Comparison of ENCODE assay signal across 9 cellular contexts in genomic region chr19:53991224-53992113, GRCh38. TPM values are rescaled to one million over a fixed set of nuclear protein-coding genes. Genes with fewer than 3 reads are reported as not detected.
A peak's percentile ranks its signal among the peaks of the same experiment; 100 is the strongest.
DNase-seq lines count a peak whose midpoint lies in the region; ATAC-seq and TF ChIP-seq lines count a peak whose summit lies in the region.
"Had no signal": no experiment of that assay in that cellular context is flagged by ENCODE, and none has a peak within 500 bp of the region (broad histone marks: within the 10 kb centered on the region; RNA-seq: fewer than 3 reads in every experiment).

Gene CACNG6 (plus strand): TSS chr19:53991637. CDS start chr19:53992878, 1,241 bp downstream.

- H3K4me1 Mint-ChIP-seq in CD4-positive, alpha-beta memory T cell: peaks cover 0 to 6% (median 2%) of the 10 kb centered on the region in 4 donors
- peaks cover 23% of the 10 kb centered on the region for H3K4me1 Mint-ChIP-seq in nephron progenitor cell
- no peaks in the 10 kb centered on the region for H3K4me1 Mint-ChIP-seq in T-helper 2 cell treated with Interferon-gamma antibody and Interleukin-4, amounts not matched to agents 5 μg/mL and 100 μg/mL, for 36 hours (ENCODE audit: low read depth)

- peak within 1 kb of the TSS in 6 of 8 donors; percentile 15 to 64 (median 41) for H3K4me3 Mint-ChIP-seq in CD4-positive, alpha-beta memory T cell
- H3K4me3 Mint-ChIP-seq in nephron progenitor cell: peak within 1 kb of the TSS; percentile 75
- no peak within 1 kb of the TSS for H3K4me3 Mint-ChIP-seq in T-helper 2 cell treated with Interferon-gamma antibody and Interleukin-4, amounts not matched to agents 5 μg/mL and 100 μg/mL, for 36 hours

- no peak within 1 kb of the TSS for H3K27ac Mint-ChIP-seq in CD4-positive, alpha-beta memory T cell
- no peak within 1 kb of the TSS for H3K27ac Mint-ChIP-seq in nephron progenitor cell
- no peak within 1 kb of the TSS for H3K27ac Mint-ChIP-seq in T-helper 2 cell treated with Interferon-gamma antibody and Interleukin-4, amounts not matched to agents 5 μg/mL and 100 μg/mL, for 36 hours

- H3K36me3 ChIP-seq in CD4-positive, alpha-beta memory T cell (ENCODE audit: insufficient read depth, low read length): no peaks in the 10 kb centered on the region
- H3K36me3 ChIP-seq: thyroid gland had no signal

- H3K27me3 Mint-ChIP-seq in CD4-positive, alpha-beta memory T cell: peaks cover 36 to 43% of the 10 kb centered on the region in 2 donors
- H3K27me3 Mint-ChIP-seq in nephron progenitor cell (ENCODE audit: low read depth, poor library complexity): peaks cover 40% of the 10 kb centered on the region
- peaks cover 24% of the 10 kb centered on the region for H3K27me3 Mint-ChIP-seq in T-helper 2 cell treated with Interferon-gamma antibody and Interleukin-4, amounts not matched to agents 5 μg/mL and 100 μg/mL, for 36 hours (ENCODE audit: low read depth)

- no peaks in the 10 kb centered on the region for H3K36me3 Mint-ChIP-seq in CD4-positive, alpha-beta memory T cell
- H3K36me3 Mint-ChIP-seq in nephron progenitor cell (ENCODE audit: low read depth): no peaks in the 10 kb centered on the region
- H3K36me3 Mint-ChIP-seq in T-helper 2 cell treated with Interferon-gamma antibody and Interleukin-4, amounts not matched to agents 5 μg/mL and 100 μg/mL, for 36 hours (ENCODE audit: low read depth): no peaks in the 10 kb centered on the region

- no peak within 1 kb of the TSS for H3K4me3 ChIP-seq in CD4-positive, alpha-beta memory T cell (ENCODE audit: low read length in 2 of 2)
- H3K4me3 ChIP-seq in dorsolateral prefrontal cortex: peak within 1 kb of the TSS in 42 of 59 donors; percentile 8 to 57 (median 42)
- H3K4me3 ChIP-seq: thyroid gland had no signal

- intact Hi-C loops in CD4-positive, alpha-beta memory T cell (cut with micrococcal nuclease): no loop called here
- intact Hi-C loops in dorsolateral prefrontal cortex (cut with DNase I): no loop called here

- H3K27me3 ChIP-seq in CD4-positive, alpha-beta memory T cell (ENCODE audit: insufficient read depth, low read length): peaks cover 11% of the 10 kb centered on the region
- peaks cover 0 to 33% (median 17%) of the 10 kb centered on the region in 45 donors for H3K27me3 ChIP-seq in dorsolateral prefrontal cortex

- no peaks in the 10 kb centered on the region for H3K9me3 ChIP-seq in CD4-positive, alpha-beta memory T cell (ENCODE audit: control insufficient read depth in 1 of 2, low read length in 2 of 2)
- H3K9me3 ChIP-seq: thyroid gland had no signal

- no peak within 1 kb of the TSS for H3K27ac ChIP-seq in CD4-positive, alpha-beta memory T cell (ENCODE audit: low read depth, low read length)
- peak within 1 kb of the TSS in 3 of 59 donors; percentile 35 to 51 (median 46) for H3K27ac ChIP-seq in dorsolateral prefrontal cortex
- H3K27ac ChIP-seq: thyroid gland had no signal

- ATAC-seq in GM18909 (IDR thresholded peaks at IDR 0.05; ENCODE audit: poor library complexity, unreplicated experiment): no peak
- ATAC-seq in HG03520 (IDR thresholded peaks at IDR 0.05; ENCODE audit: unreplicated experiment): no peak
- no peak for ATAC-seq in HG03342 (IDR thresholded peaks at IDR 0.05; ENCODE audit: unreplicated experiment)

- no peak for DNase-seq in CD4-positive, alpha-beta memory T cell
- DNase-seq in NAMALWA (ENCODE audit: low spot score) (peak; percentile 29), dorsolateral prefrontal cortex (no peak), nephron progenitor cell (peak; percentile 74)
- DNase-seq in T-helper 2 cell treated with Interferon-gamma antibody and Interleukin-4, amounts not matched to agents 5 μg/mL and 100 μg/mL, for 36 hours (ENCODE audit: low spot score): no peak
- DNase-seq: thyroid gland had no signal

- POLR2A ChIA-PET in CD4-positive, alpha-beta memory T cell (lab: Charles Lee; ENCODE audit: partially characterized antibody): no interaction called here

- TF ChIP-seq CTCF in dorsolateral prefrontal cortex (IDR thresholded peaks at IDR 0.05 in 54 of 56, conservative IDR thresholded peaks at IDR 0.05 in 2 of 56; ENCODE audit: low read depth in 1 of 56, partially characterized antibody in 56 of 56): no peak
- TF ChIP-seq CTCF in nephron progenitor cell (IDR thresholded peaks at IDR 0.05): no peak

- CTCF ChIA-PET in CD4-positive, alpha-beta memory T cell (lab: Charles Lee; ENCODE audit: partially characterized antibody): no interaction called here

- H3K9me3 Mint-ChIP-seq in CD4-positive, alpha-beta memory T cell: no peaks in the 10 kb centered on the region
- H3K9me3 Mint-ChIP-seq in nephron progenitor cell: no peaks in the 10 kb centered on the region
- H3K9me3 Mint-ChIP-seq in T-helper 2 cell treated with Interferon-gamma antibody and Interleukin-4, amounts not matched to agents 5 μg/mL and 100 μg/mL, for 36 hours: no peaks in the 10 kb centered on the region

- H3K4me1 ChIP-seq in CD4-positive, alpha-beta memory T cell (ENCODE audit: insufficient read depth, low read length): no peaks in the 10 kb centered on the region

RNA-seq across cellular contexts. Expression of gene CACNG6, which starts in this region (rescaled TPM):
- total RNA-seq in CD4-positive, alpha-beta memory T cell: not detected
- not detected for polyA plus RNA-seq in CD4-positive, alpha-beta memory T cell
- 1 to 10 TPM in 30 of 120 experiments, under 1 TPM in 69, not detected in 21; 0.27 to 3.2 (median 0.74) TPM for total RNA-seq in dorsolateral prefrontal cortex
- total RNA-seq: thyroid gland had no signal

Comparison
In these comparisons a context has a peak if more than half of its experiments do, and no peak if none do; other contexts are left out.
1. DNase-seq: peak in NAMALWA (single experiment) and nephron progenitor cell (single experiment); none in CD4-positive, alpha-beta memory T cell (0 of 5), dorsolateral prefrontal cortex (0 of 10) and T-helper 2 cell treated with Interferon-gamma antibody and Interleukin-4, amounts not matched to agents 5 μg/mL and 100 μg/mL, for 36 hours (single experiment).
2. H3K4me3 ChIP-seq: peak in dorsolateral prefrontal cortex (42 of 59); none in CD4-positive, alpha-beta memory T cell (0 of 2).